Comparison of ENCODE assay signal across 9 cellular contexts in genomic region chr6:305371-306206, GRCh38. TPM values are rescaled to one million over a fixed set of nuclear protein-coding genes. Genes with fewer than 3 reads are reported as not detected.
DNase-seq lines count a peak whose midpoint lies in the region; ATAC-seq and TF ChIP-seq lines count a peak whose summit lies in the region.
"Had no signal": no experiment of that assay in that cellular context is flagged by ENCODE, and none has a peak within 500 bp of the region (broad histone marks: within the 10 kb centered on the region; RNA-seq: fewer than 3 reads in every experiment).

No MANE protein-coding gene starts in this region.

- H3K9me3 Mint-ChIP-seq in MCF 10A (ENCODE audit: unreplicated experiment) (no peaks in the 10 kb centered on the region), type B pancreatic cell (no peaks in the 10 kb centered on the region), nephron progenitor cell (peaks cover 31% of the 10 kb centered on the region)

- H3K4me3 ChIP-seq in effector memory CD4-positive, alpha-beta T cell (ENCODE audit: insufficient read depth, low read depth, low read length, poor library complexity, severe bottlenecking): no peak overlapping the region
- H3K4me3 ChIP-seq: psoas muscle had no signal

- no peaks in the 10 kb centered on the region for H3K36me3 Mint-ChIP-seq in MCF 10A (ENCODE audit: insufficient read depth, unreplicated experiment)
- H3K36me3 Mint-ChIP-seq in type B pancreatic cell: peaks cover 9% of the 10 kb centered on the region
- peaks cover 15% of the 10 kb centered on the region for H3K36me3 Mint-ChIP-seq in nephron progenitor cell (ENCODE audit: low read depth)

- no peaks in the 10 kb centered on the region for H3K36me3 ChIP-seq in effector memory CD4-positive, alpha-beta T cell (ENCODE audit: control insufficient read depth, insufficient read depth, low read length)

- H3K27ac Mint-ChIP-seq in MCF 10A (ENCODE audit: low read depth, unreplicated experiment) (no peak overlapping the region), type B pancreatic cell (no peak overlapping the region), nephron progenitor cell (no peak overlapping the region)

- H3K27me3 Mint-ChIP-seq in MCF 10A (ENCODE audit: insufficient read depth, unreplicated experiment) (no peaks in the 10 kb centered on the region), type B pancreatic cell (no peaks in the 10 kb centered on the region), nephron progenitor cell (ENCODE audit: low read depth, poor library complexity) (no peaks in the 10 kb centered on the region)

- TF ChIP-seq CTCF in MCF 10A (IDR thresholded peaks at IDR 0.05; ENCODE audit: unreplicated experiment) (no peak), type B pancreatic cell (conservative IDR thresholded peaks at IDR 0.05) (no peak), nephron progenitor cell (IDR thresholded peaks at IDR 0.05) (no peak)

- no peak overlapping the region for H3K27ac ChIP-seq in effector memory CD4-positive, alpha-beta T cell (ENCODE audit: insufficient read depth, low read length, poor library complexity, severe bottlenecking)
- H3K27ac ChIP-seq: psoas muscle had no signal

- H3K4me1 ChIP-seq in effector memory CD4-positive, alpha-beta T cell (ENCODE audit: control insufficient read depth, insufficient read depth, low read length, poor library complexity, severe bottlenecking): no peaks in the 10 kb centered on the region

- intact Hi-C loops in left ventricle myocardium superior (cut with micrococcal nuclease) (no loop called here), MCF 10A (cut with micrococcal nuclease) (no loop called here)

- no peaks in the 10 kb centered on the region for H3K9me3 ChIP-seq in effector memory CD4-positive, alpha-beta T cell (ENCODE audit: control insufficient read depth, low read length)
- H3K9me3 ChIP-seq: psoas muscle had no signal

- H3K27me3 ChIP-seq in effector memory CD4-positive, alpha-beta T cell (replicated peaks; ENCODE audit: control insufficient read depth, insufficient read depth, low read length, poor library complexity, severe bottlenecking): no peaks in the 10 kb centered on the region

- peak; percentile 87 for ATAC-seq in GM18517 (IDR thresholded peaks at IDR 0.05; ENCODE audit: unreplicated experiment)
- ATAC-seq in GM21381 (IDR thresholded peaks at IDR 0.05; ENCODE audit: unreplicated experiment): peak; percentile 82
- ATAC-seq in HG03135 (IDR thresholded peaks at IDR 0.05; ENCODE audit: unreplicated experiment): peak; percentile 82
- peak; percentile 49 for ATAC-seq in left ventricle myocardium superior

- H3K4me3 Mint-ChIP-seq in MCF 10A (ENCODE audit: unreplicated experiment) (no peak overlapping the region), type B pancreatic cell (no peak overlapping the region), nephron progenitor cell (no peak overlapping the region)

- POLR2A ChIA-PET in MCF 10A (lab: Yijun Ruan, JAX): interaction anchor here (0.6 to 1.5 kb wide), 6 partner anchors 11 to 990 kb away, joined by 3 to 4 read pairs (median 3); partner anchors contain the start of gene DUSP22

- CTCF ChIA-PET in MCF 10A (lab: Yijun Ruan, JAX): interaction anchor here (0.6 to 1.4 kb wide), 2 partner anchors 10 kb away, joined by 3 to 9 read pairs; no protein-coding TSS in a partner anchor

- H3K4me1 Mint-ChIP-seq in MCF 10A (ENCODE audit: insufficient read depth, unreplicated experiment) (peaks cover 5% of the 10 kb centered on the region), type B pancreatic cell (ENCODE audit: unreplicated experiment) (no peaks in the 10 kb centered on the region), nephron progenitor cell (peaks cover 16% of the 10 kb centered on the region)

- no TSS peak for BruUV-seq in MCF 10A (replicated peaks; lab: Mats Ljungman, UMichigan)

- DNase-seq in left ventricle myocardium superior (no peak), MCF 10A (ENCODE audit: unreplicated experiment) (no peak), type B pancreatic cell (ENCODE audit: extremely low spot score, unreplicated experiment) (no peak), nephron progenitor cell (no peak)
- DNase-seq in effector memory CD4-positive, alpha-beta T cell: no peak
- DNase-seq: psoas muscle had no signal

RNA-seq across cellular contexts. Expression of gene DUSP22, which starts 13.3 kb away (rescaled TPM):
- 50.4 TPM for total RNA-seq in left ventricle myocardium superior
- total RNA-seq in MCF 10A (2022): 29.4 and 40.7 TPM in 2 replicates
- 20.2 and 25.0 TPM in 2 replicates for total RNA-seq in type B pancreatic cell (ENCODE audit: low replicate concordance)
